In the genomic region with DNA sequence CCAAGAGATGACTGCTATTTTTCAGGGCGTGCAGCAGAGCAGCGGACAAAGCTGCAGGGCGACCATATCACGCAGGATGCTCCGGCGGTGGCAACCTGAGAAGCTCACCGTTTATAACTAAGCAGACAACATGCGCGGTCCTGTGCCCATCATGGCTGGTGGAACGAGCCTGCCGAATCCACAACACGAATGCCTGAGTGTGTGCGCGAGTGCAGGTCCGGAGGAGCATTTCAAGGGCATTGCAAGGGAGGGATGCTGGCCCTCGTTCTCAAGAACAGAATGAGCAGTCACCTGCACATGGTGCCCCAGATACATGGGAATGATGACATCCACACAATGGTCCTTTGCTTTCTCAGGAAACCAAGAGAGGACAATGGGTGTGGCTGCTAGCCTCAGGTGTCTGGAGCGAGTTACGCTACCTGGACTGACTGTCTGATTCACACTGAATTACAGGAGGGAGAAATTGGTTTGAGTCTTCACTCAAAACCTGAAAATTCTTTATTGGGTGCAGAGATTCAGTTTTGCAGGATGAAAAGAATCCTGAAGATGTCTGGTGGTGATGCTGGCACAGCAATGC, we compare ENCODE assay signal across 2 cellular contexts.
TF ChIP-seq lines count a peak whose summit lies in the region.

No MANE protein-coding gene starts in this region.

TF ChIP-seq in A549, 52 proteins besides CTCF, POLR2A, EP300 and RAD21:
- TF ChIP-seq FOXS1 (CRISPR knock-in tag; IDR thresholded peaks at IDR 0.05) (no peak), JUNB (IDR thresholded peaks at IDR 0.05) (no peak), SMC3 (IDR thresholded peaks at IDR 0.05) (no peak), RCOR1 (IDR thresholded peaks at IDR 0.05; ENCODE audit: low read depth, low read length) (no peak), HEYL (CRISPR knock-in tag; IDR thresholded peaks at IDR 0.05) (no peak), CHD2 (IDR thresholded peaks at IDR 0.05; ENCODE audit: low read length, partially characterized antibody) (no peak), ZSCAN20 (CRISPR knock-in tag; IDR thresholded peaks at IDR 0.05) (no peak), NR3C1 (IDR thresholded peaks at IDR 0.05) (no peak), TP53 (CRISPR knock-in tag; IDR thresholded peaks at IDR 0.05) (no peak), HDAC2 (IDR thresholded peaks at IDR 0.05) (no peak), TFCP2L1 (CRISPR knock-in tag; IDR thresholded peaks at IDR 0.05) (no peak), EHMT2 (IDR thresholded peaks at IDR 0.05; ENCODE audit: low read depth) (no peak)
- TF ChIP-seq, protein P1, sequence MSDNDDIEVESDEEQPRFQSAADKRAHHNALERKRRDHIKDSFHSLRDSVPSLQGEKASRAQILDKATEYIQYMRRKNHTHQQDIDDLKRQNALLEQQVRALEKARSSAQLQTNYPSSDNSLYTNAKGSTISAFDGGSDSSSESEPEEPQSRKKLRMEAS (IDR thresholded peaks at IDR 0.05), result no peak
- TF ChIP-seq, protein P2, sequence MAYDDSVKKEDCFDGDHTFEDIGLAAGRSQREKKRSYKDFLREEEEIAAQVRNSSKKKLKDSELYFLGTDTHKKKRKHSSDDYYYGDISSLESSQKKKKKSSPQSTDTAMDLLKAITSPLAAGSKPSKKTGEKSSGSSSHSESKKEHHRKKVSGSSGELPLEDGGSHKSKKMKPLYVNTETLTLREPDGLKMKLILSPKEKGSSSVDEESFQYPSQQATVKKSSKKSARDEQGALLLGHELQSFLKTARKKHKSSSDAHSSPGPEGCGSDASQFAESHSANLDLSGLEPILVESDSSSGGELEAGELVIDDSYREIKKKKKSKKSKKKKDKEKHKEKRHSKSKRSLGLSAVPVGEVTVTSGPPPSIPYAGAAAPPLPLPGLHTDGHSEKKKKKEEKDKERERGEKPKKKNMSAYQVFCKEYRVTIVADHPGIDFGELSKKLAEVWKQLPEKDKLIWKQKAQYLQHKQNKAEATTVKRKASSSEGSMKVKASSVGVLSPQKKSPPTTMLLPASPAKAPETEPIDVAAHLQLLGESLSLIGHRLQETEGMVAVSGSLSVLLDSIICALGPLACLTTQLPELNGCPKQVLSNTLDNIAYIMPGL (CRISPR knock-in tag; IDR thresholded peaks at IDR 0.05; ENCODE audit: borderline replicate concordance), result no peak

TF ChIP-seq in GM23338, 12 proteins besides CTCF, POLR2A, EP300 and RAD21:
- TF ChIP-seq NANOG (IDR thresholded peaks at IDR 0.05; ENCODE audit: borderline replicate concordance) (no peak), STAT1 (IDR thresholded peaks at IDR 0.05; ENCODE audit: unreplicated experiment) (no peak), EZH2phosphoT487 (IDR thresholded peaks at IDR 0.05; ENCODE audit: unreplicated experiment) (no peak), CREB1 (CRISPR knock-in tag; IDR thresholded peaks at IDR 0.05; ENCODE audit: low read depth) (no peak), EZH2 (IDR thresholded peaks at IDR 0.05; ENCODE audit: low read depth, unreplicated experiment) (no peak), POLR2AphosphoS5 (IDR thresholded peaks at IDR 0.05; ENCODE audit: low read depth) (no peak), ZNF114 (CRISPR knock-in tag; IDR thresholded peaks at IDR 0.05) (no peak), ZNF331 (CRISPR knock-in tag; IDR thresholded peaks at IDR 0.05; ENCODE audit: low read depth) (no peak)
- TF ChIP-seq, protein P3, sequence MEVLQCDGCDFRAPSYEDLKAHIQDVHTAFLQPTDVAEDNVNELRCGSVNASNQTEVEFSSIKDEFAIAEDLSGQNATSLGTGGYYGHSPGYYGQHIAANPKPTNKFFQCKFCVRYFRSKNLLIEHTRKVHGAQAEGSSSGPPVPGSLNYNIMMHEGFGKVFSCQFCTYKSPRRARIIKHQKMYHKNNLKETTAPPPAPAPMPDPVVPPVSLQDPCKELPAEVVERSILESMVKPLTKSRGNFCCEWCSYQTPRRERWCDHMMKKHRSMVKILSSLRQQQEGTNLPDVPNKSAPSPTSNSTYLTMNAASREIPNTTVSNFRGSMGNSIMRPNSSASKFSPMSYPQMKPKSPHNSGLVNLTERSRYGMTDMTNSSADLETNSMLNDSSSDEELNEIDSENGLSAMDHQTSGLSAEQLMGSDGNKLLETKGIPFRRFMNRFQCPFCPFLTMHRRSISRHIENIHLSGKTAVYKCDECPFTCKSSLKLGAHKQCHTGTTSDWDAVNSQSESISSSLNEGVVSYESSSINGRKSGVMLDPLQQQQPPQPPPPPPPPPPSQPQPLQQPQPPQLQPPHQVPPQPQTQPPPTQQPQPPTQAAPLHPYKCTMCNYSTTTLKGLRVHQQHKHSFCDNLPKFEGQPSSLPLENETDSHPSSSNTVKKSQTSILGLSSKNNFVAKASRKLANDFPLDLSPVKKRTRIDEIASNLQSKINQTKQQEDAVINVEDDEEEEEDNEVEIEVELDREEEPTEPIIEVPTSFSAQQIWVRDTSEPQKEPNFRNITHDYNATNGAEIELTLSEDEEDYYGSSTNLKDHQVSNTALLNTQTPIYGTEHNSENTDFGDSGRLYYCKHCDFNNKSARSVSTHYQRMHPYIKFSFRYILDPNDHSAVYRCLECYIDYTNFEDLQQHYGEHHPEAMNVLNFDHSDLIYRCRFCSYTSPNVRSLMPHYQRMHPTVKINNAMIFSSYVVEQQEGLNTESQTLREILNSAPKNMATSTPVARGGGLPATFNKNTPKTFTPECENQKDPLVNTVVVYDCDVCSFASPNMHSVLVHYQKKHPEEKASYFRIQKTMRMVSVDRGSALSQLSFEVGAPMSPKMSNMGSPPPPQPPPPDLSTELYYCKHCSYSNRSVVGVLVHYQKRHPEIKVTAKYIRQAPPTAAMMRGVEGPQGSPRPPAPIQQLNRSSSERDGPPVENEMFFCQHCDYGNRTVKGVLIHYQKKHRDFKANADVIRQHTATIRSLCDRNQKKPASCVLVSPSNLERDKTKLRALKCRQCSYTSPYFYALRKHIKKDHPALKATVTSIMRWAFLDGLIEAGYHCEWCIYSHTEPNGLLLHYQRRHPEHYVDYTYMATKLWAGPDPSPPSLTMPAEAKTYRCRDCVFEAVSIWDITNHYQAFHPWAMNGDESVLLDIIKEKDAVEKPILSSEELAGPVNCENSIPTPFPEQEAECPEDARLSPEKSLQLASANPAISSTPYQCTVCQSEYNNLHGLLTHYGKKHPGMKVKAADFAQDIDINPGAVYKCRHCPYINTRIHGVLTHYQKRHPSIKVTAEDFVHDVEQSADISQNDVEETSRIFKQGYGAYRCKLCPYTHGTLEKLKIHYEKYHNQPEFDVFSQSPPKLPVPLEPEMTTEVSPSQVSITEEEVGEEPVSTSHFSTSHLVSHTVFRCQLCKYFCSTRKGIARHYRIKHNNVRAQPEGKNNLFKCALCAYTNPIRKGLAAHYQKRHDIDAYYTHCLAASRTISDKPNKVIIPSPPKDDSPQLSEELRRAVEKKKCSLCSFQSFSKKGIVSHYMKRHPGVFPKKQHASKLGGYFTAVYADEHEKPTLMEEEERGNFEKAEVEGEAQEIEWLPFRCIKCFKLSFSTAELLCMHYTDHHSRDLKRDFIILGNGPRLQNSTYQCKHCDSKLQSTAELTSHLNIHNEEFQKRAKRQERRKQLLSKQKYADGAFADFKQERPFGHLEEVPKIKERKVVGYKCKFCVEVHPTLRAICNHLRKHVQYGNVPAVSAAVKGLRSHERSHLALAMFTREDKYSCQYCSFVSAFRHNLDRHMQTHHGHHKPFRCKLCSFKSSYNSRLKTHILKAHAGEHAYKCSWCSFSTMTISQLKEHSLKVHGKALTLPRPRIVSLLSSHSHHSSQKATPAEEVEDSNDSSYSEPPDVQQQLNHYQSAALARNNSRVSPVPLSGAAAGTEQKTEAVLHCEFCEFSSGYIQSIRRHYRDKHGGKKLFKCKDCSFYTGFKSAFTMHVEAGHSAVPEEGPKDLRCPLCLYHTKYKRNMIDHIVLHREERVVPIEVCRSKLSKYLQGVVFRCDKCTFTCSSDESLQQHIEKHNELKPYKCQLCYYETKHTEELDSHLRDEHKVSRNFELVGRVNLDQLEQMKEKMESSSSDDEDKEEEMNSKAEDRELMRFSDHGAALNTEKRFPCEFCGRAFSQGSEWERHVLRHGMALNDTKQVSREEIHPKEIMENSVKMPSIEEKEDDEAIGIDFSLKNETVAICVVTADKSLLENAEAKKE (CRISPR knock-in tag; IDR thresholded peaks at IDR 0.05), result no peak
- TF ChIP-seq, protein P4, sequence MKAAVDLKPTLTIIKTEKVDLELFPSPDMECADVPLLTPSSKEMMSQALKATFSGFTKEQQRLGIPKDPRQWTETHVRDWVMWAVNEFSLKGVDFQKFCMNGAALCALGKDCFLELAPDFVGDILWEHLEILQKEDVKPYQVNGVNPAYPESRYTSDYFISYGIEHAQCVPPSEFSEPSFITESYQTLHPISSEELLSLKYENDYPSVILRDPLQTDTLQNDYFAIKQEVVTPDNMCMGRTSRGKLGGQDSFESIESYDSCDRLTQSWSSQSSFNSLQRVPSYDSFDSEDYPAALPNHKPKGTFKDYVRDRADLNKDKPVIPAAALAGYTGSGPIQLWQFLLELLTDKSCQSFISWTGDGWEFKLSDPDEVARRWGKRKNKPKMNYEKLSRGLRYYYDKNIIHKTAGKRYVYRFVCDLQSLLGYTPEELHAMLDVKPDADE (IDR thresholded peaks at IDR 0.05), result no peak
- TF ChIP-seq, protein P5, sequence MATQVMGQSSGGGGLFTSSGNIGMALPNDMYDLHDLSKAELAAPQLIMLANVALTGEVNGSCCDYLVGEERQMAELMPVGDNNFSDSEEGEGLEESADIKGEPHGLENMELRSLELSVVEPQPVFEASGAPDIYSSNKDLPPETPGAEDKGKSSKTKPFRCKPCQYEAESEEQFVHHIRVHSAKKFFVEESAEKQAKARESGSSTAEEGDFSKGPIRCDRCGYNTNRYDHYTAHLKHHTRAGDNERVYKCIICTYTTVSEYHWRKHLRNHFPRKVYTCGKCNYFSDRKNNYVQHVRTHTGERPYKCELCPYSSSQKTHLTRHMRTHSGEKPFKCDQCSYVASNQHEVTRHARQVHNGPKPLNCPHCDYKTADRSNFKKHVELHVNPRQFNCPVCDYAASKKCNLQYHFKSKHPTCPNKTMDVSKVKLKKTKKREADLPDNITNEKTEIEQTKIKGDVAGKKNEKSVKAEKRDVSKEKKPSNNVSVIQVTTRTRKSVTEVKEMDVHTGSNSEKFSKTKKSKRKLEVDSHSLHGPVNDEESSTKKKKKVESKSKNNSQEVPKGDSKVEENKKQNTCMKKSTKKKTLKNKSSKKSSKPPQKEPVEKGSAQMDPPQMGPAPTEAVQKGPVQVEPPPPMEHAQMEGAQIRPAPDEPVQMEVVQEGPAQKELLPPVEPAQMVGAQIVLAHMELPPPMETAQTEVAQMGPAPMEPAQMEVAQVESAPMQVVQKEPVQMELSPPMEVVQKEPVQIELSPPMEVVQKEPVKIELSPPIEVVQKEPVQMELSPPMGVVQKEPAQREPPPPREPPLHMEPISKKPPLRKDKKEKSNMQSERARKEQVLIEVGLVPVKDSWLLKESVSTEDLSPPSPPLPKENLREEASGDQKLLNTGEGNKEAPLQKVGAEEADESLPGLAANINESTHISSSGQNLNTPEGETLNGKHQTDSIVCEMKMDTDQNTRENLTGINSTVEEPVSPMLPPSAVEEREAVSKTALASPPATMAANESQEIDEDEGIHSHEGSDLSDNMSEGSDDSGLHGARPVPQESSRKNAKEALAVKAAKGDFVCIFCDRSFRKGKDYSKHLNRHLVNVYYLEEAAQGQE (IDR thresholded peaks at IDR 0.05; ENCODE audit: unreplicated experiment), result no peak
